23 cellular contexts compared by ENCODE assay signal in the genomic region with DNA sequence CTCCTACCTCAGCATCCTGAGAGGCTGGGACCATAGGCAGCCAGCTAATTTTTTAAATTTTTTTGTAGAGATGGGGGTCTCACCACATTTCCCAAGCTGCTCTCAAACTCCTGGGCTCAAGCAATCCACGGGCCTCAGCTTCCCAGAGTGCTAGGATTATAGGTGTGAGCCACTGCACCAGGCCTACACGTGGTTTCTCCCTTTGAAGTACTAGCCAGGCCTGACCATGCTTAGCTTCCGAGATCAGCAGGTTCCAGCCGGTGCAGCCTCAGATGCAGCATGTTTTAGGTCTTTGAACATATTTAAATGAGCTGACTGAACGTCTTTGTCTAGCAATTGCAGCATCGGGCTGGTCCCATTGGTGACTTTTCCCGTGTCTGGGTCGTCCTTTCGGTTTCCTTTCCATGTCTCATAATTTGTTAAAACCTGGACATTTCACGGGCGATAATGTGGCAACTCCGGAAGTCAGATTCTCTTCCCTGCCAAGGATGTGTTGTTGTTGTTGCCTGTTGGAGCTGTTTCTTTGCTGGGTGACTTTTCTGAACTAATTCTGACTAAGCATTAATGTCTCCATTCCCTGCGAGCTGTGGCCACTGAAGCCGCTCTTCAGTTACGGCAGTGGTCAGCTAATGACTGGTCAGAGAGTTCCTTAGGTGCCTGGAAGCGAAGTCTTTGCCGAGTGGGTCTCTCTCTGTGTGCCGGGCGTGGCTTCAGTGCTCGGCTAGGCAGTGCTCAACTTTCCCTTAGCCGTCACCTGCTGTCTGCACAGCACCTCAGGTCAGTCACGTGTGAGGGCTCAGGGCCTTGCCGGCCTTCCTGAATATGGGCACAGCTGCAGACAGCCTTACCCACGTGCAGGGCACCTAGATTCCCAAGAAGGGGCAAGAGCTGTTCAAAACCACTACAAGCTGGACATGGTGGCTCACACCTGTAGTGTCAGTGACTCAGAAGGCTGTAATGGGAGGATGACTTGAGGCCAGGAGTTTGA. TPM values are rescaled to one million over a fixed set of nuclear protein-coding genes. Genes with fewer than 3 reads are reported as not detected.
DNase-seq lines count a peak whose midpoint lies in the region; ATAC-seq and TF ChIP-seq lines count a peak whose summit lies in the region.
"Had no signal": no experiment of that assay in that cellular context is flagged by ENCODE, and none has a peak within 500 bp of the region (broad histone marks: within the 10 kb centered on the region; RNA-seq: fewer than 3 reads in every experiment).

No MANE protein-coding gene starts in this region.

- H3K27ac ChIP-seq in mesenchymal stem cell (ENCODE audit: low read length, poor library complexity, severe bottlenecking) = no peak overlapping the region
- H3K27ac ChIP-seq in left ventricle myocardium inferior (replicated peaks) = no peak overlapping the region
- H3K27ac ChIP-seq: pancreas, SK-N-MC had no signal

- H2BK5ac ChIP-seq in mesenchymal stem cell (ENCODE audit: low read depth, low read length, poor library complexity, severe bottlenecking) = no peak overlapping the region

- no peaks in the 10 kb centered on the region for H3K79me1 ChIP-seq in mesenchymal stem cell (replicated peaks; ENCODE audit: low read length, poor library complexity, severe bottlenecking)

- no peak overlapping the region for H2AFZ ChIP-seq in mesenchymal stem cell (ENCODE audit: low read depth, low read length)

- H3K9me3 ChIP-seq in mesenchymal stem cell (ENCODE audit: control insufficient read depth, low read length) = no peaks in the 10 kb centered on the region
- H3K9me3 ChIP-seq in left ventricle myocardium inferior (replicated peaks) = no peaks in the 10 kb centered on the region
- H3K9me3 ChIP-seq: pancreas had no signal

- H3K4me2 ChIP-seq in mesenchymal stem cell (ENCODE audit: low read length, poor library complexity, severe bottlenecking) = no peak overlapping the region

- no peak for TF ChIP-seq CTCF in left ventricle myocardium inferior (IDR thresholded peaks at IDR 0.05; ENCODE audit: borderline replicate concordance)

- no peak overlapping the region for H2AK5ac ChIP-seq in mesenchymal stem cell (ENCODE audit: low read length, severe bottlenecking)

- no peak overlapping the region for H4K91ac ChIP-seq in mesenchymal stem cell (ENCODE audit: low read length)

- peaks cover 0 to 12% of the 10 kb centered on the region in 2 experiments for H3K36me3 ChIP-seq in mesenchymal stem cell (ENCODE audit: control insufficient read depth in 1 of 2, insufficient read depth in 2 of 2, low read depth in 1 of 2, low read length in 2 of 2)
- no peaks in the 10 kb centered on the region for H3K36me3 ChIP-seq in left ventricle myocardium inferior
- H3K36me3 ChIP-seq: pancreas had no signal

- no peak overlapping the region for H2BK15ac ChIP-seq in mesenchymal stem cell (ENCODE audit: low read depth, poor library complexity, severe bottlenecking)

- H4K8ac ChIP-seq in mesenchymal stem cell (ENCODE audit: low read length) = no peak overlapping the region

- H3K27me3 ChIP-seq in mesenchymal stem cell (ENCODE audit: control insufficient read depth in 1 of 2, insufficient read depth in 1 of 2, low read length in 2 of 2) = peaks cover 0 to 19% of the 10 kb centered on the region in 2 experiments
- peaks cover 14% of the 10 kb centered on the region for H3K27me3 ChIP-seq in left ventricle myocardium inferior (ENCODE audit: low read depth)
- H3K27me3 ChIP-seq: pancreas had no signal

- H3K4me3 ChIP-seq in mesenchymal stem cell (ENCODE audit: insufficient read depth in 1 of 2, low read depth in 1 of 2, low read length in 2 of 2) (no peak overlapping the region), left ventricle myocardium inferior (no peak overlapping the region)
- H3K4me3 ChIP-seq: pancreas, SK-N-MC had no signal

- no peak overlapping the region for H2BK12ac ChIP-seq in mesenchymal stem cell (ENCODE audit: low read length in 2 of 2)

- no peak overlapping the region for H3K23ac ChIP-seq in mesenchymal stem cell (ENCODE audit: low read length in 2 of 2)

- no peak overlapping the region for H2BK120ac ChIP-seq in mesenchymal stem cell (ENCODE audit: low read depth, low read length)

- no peak for TF ChIP-seq EP300 in Ishikawa (IDR thresholded peaks at IDR 0.05; ENCODE audit: borderline replicate concordance)

- no peak overlapping the region for H3K18ac ChIP-seq in mesenchymal stem cell (ENCODE audit: low read depth in 1 of 2, low read length in 2 of 2)

- TF ChIP-seq RAD21 in Ishikawa (IDR thresholded peaks at IDR 0.05; ENCODE audit: low read depth) = no peak; the same call in 1 of the 2 replicates

- H3K4me1 ChIP-seq in mesenchymal stem cell (ENCODE audit: control insufficient read depth, insufficient read depth, low read depth, low read length) = no peaks in the 10 kb centered on the region
- H3K4me1 ChIP-seq in left ventricle myocardium inferior = no peaks in the 10 kb centered on the region
- H3K4me1 ChIP-seq: pancreas had no signal

- DNase-seq in mesenchymal stem cell (no peak), stromal cell of bone marrow (ENCODE audit: low read depth) (peak; percentile 12), left ventricle myocardium inferior (no peak), retina (no peak)
- DNase-seq: activated CD4-positive, alpha-beta T cell treated with anti-CD3 and anti-CD28 coated beads, Interleukin-2, amount 10 ng/mL, durations not matched to agents 24 days and 14 days; activated CD8-positive, alpha-beta memory T cell treated with anti-CD3 and anti-CD28 coated beads, Interleukin-2, amount 10 ng/mL, durations not matched to agents 7 days and 5 days; activated naive CD8-positive, alpha-beta T cell treated with anti-CD3 and anti-CD28 coated beads for 36 hours; CD8-positive, alpha-beta memory T cell; DMS153; erythroblast; GF-D8; HFFc6; left cardiac atrium; natural killer cell; NCI-H1417 treated with DMSO at 0.1 percent for 48 hours; NCI-H524; pancreas; RPMI8226; T-helper 2 cell had no signal

- peak overlapping the region; percentile 36 for H3K9ac ChIP-seq in mesenchymal stem cell (ENCODE audit: low read length)

- 87% methylated on average over 21 of the region's 24 CpGs for WGBS in mesenchymal stem cell

- no peak overlapping the region for H3K14ac ChIP-seq in mesenchymal stem cell (ENCODE audit: low read length in 2 of 2)

- intact Hi-C loops in left ventricle myocardium inferior (cut with micrococcal nuclease) = no loop called here

- no peak overlapping the region for H3K4ac ChIP-seq in mesenchymal stem cell (ENCODE audit: low read depth in 1 of 2, low read length in 2 of 2)

- ATAC-seq in esophagus mucosa (peak; percentile 16), HG03135 (IDR thresholded peaks at IDR 0.05; ENCODE audit: unreplicated experiment) (no peak)
- ATAC-seq: activated CD8-positive, alpha-beta memory T cell treated with anti-CD3 and anti-CD28 coated beads, Interleukin-2, amount 10 ng/mL, durations not matched to agents 7 days and 5 days; left cardiac atrium; natural killer cell had no signal

TF ChIP-seq in Ishikawa, 13 proteins besides CTCF, POLR2A, EP300 and RAD21:
- TF ChIP-seq CEBPB (IDR thresholded peaks at IDR 0.05) = no peak
- TF ChIP-seq, protein P1, sequence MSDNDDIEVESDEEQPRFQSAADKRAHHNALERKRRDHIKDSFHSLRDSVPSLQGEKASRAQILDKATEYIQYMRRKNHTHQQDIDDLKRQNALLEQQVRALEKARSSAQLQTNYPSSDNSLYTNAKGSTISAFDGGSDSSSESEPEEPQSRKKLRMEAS (IDR thresholded peaks at IDR 0.05) = peak; percentile 29; the same call in 1 of the 2 replicates
- TF ChIP-seq TAF1 (IDR thresholded peaks at IDR 0.05; ENCODE audit: low read depth) = no peak; the same call in 1 of the 2 replicates
- TF ChIP-seq FOXM1 (IDR thresholded peaks at IDR 0.05; ENCODE audit: borderline replicate concordance, low read depth) = no peak
TF ChIP-seq in Ishikawa: peak in this region for 1.

RNA-seq across cellular contexts. Expression of a gene that starts 3.7 kb away (rescaled TPM):
- total RNA-seq in esophagus mucosa (1.1 TPM), left ventricle myocardium inferior (0.16 TPM)
- 0.17 TPM for polyA plus RNA-seq in mesenchymal stem cell (2013, experiment 1 of 2)
- polyA plus RNA-seq in mesenchymal stem cell (2013, experiment 2 of 2) = 0.25 TPM

RNA-seq across cellular contexts. Expression of a gene that starts 43.8 kb away (rescaled TPM):
- total RNA-seq in esophagus mucosa (76.9 TPM), left ventricle myocardium inferior (270 TPM)
- polyA plus RNA-seq in mesenchymal stem cell (2013, experiment 1 of 2) = 128 TPM
- polyA plus RNA-seq in mesenchymal stem cell (2013, experiment 2 of 2) = 131 TPM

RNA-seq across cellular contexts. Expression of a gene that starts 54.8 kb away (rescaled TPM):
- total RNA-seq in esophagus mucosa = 86.4 TPM
- 45.0 TPM for polyA plus RNA-seq in mesenchymal stem cell (2013, experiment 1 of 2)
- 47.4 TPM for polyA plus RNA-seq in mesenchymal stem cell (2013, experiment 2 of 2)
- total RNA-seq in left ventricle myocardium inferior = 153 TPM
